In genomic region chr3:114452176-114452744, GRCh38 we compare ENCODE assay signal across 11 cellular contexts.
DNase-seq lines count a peak whose midpoint lies in the region; ATAC-seq and TF ChIP-seq lines count a peak whose summit lies in the region.
"Had no signal": no experiment of that assay in that cellular context is flagged by ENCODE, and none has a peak within 500 bp of the region (broad histone marks: within the 10 kb centered on the region; RNA-seq: fewer than 3 reads in every experiment).

No MANE protein-coding gene starts in this region.

- intact Hi-C loops in left ventricle myocardium inferior (cut with micrococcal nuclease) (loop anchor here (5.0 to 10.0 kb wide), 2 partner anchors 35 to 173 kb away; no protein-coding TSS in a partner anchor), cardiac septum (cut with DNase I) (loop anchor here (2.0 to 5.0 kb wide), 4 partner anchors 40 to 175 kb away; no protein-coding TSS in a partner anchor), body of pancreas (cut with DNase I) (no loop called here), vagina (cut with DNase I) (no loop called here)

- H3K4me1 ChIP-seq in left ventricle myocardium inferior, result peaks cover 88% of the 10 kb centered on the region
- peaks cover 31% of the 10 kb centered on the region for H3K4me1 ChIP-seq in body of pancreas
- H3K4me1 ChIP-seq in vagina, result peaks cover 17% of the 10 kb centered on the region

- peak overlapping the region; percentile 88 for H3K27ac ChIP-seq in left ventricle myocardium inferior (replicated peaks)
- H3K27ac ChIP-seq in body of pancreas, result peak overlapping the region in 3 of 4 donors; percentile 66 to 83 (median 80)
- peak overlapping the region; percentile 79 for H3K27ac ChIP-seq in vagina
- H3K27ac ChIP-seq: KMS-11 had no signal

- H3K9me3 ChIP-seq in left ventricle myocardium inferior (replicated peaks), result no peaks in the 10 kb centered on the region
- H3K9me3 ChIP-seq in body of pancreas, result no peaks in the 10 kb centered on the region
- no peaks in the 10 kb centered on the region for H3K9me3 ChIP-seq in vagina

- no peaks in the 10 kb centered on the region for H3K27me3 Mint-ChIP-seq in naive B cell
- H3K27me3 Mint-ChIP-seq: activated naive CD8-positive, alpha-beta T cell treated with anti-CD3 and anti-CD28 coated beads, Interleukin-2, amount 50 U/mL, for 24 hours had no signal

- H3K9me3 Mint-ChIP-seq in naive B cell, result no peaks in the 10 kb centered on the region
- H3K9me3 Mint-ChIP-seq: activated CD4-positive, alpha-beta T cell treated with anti-CD3 and anti-CD28 coated beads, Interleukin-2, amount 10 ng/mL, durations not matched to agents 7 days and 5 days; activated naive CD8-positive, alpha-beta T cell treated with anti-CD3 and anti-CD28 coated beads, Interleukin-2, amount 50 U/mL, for 24 hours had no signal

- no peak for TF ChIP-seq CTCF in left ventricle myocardium inferior (IDR thresholded peaks at IDR 0.05; ENCODE audit: borderline replicate concordance)
- no peak for TF ChIP-seq CTCF in body of pancreas (IDR thresholded peaks at IDR 0.05)
- no peak for TF ChIP-seq CTCF in vagina (IDR thresholded peaks at IDR 0.05)

- peaks cover 0 to 5% of the 10 kb centered on the region in 2 donors for H3K36me3 Mint-ChIP-seq in naive B cell

- WGBS in body of pancreas, 2 donors, result 13 to 17% methylated on average over 1 of the region's 1 CpG

- H3K27me3 ChIP-seq in left ventricle myocardium inferior (ENCODE audit: low read depth) (no peaks in the 10 kb centered on the region), body of pancreas (no peaks in the 10 kb centered on the region), vagina (no peaks in the 10 kb centered on the region)

- ATAC-seq in body of pancreas, result no peak
- ATAC-seq in naive B cell (ENCODE audit: low read depth in 2 of 2), result no peak
- ATAC-seq in GM21423 (IDR thresholded peaks at IDR 0.05; ENCODE audit: unreplicated experiment), result no peak
- ATAC-seq: activated naive CD8-positive, alpha-beta T cell treated with anti-CD3 and anti-CD28 coated beads, Interleukin-2, amount 50 U/mL, for 24 hours had no signal

- peak overlapping the region in 1 of 6 donors; percentile 96 for H3K27ac Mint-ChIP-seq in naive B cell
- H3K27ac Mint-ChIP-seq: activated CD4-positive, alpha-beta T cell treated with anti-CD3 and anti-CD28 coated beads, Interleukin-2, amount 10 ng/mL, durations not matched to agents 7 days and 5 days; activated naive CD8-positive, alpha-beta T cell treated with anti-CD3 and anti-CD28 coated beads, Interleukin-2, amount 50 U/mL, for 24 hours had no signal

- peaks cover 14 to 21% (median 18%) of the 10 kb centered on the region in 3 donors for H3K4me1 Mint-ChIP-seq in naive B cell

- H3K4me3 ChIP-seq in left ventricle myocardium inferior (peak overlapping the region; percentile 55), body of pancreas (no peak overlapping the region), vagina (peak overlapping the region in 1 of 2 donors; percentile 17)

- H3K4me3 Mint-ChIP-seq in naive B cell, result peak overlapping the region in 5 of 8 donors; percentile 29 to 75 (median 51)
- H3K4me3 Mint-ChIP-seq: activated CD4-positive, alpha-beta T cell treated with anti-CD3 and anti-CD28 coated beads, Interleukin-2, amount 10 ng/mL, durations not matched to agents 7 days and 5 days; activated naive CD8-positive, alpha-beta T cell treated with anti-CD3 and anti-CD28 coated beads, Interleukin-2, amount 50 U/mL, for 24 hours had no signal

- H3K36me3 ChIP-seq in left ventricle myocardium inferior (no peaks in the 10 kb centered on the region), body of pancreas (replicated peaks in 1 of 2; ENCODE audit: insufficient read depth in 1 of 2, low read depth in 2 of 2) (no peaks in the 10 kb centered on the region), vagina (no peaks in the 10 kb centered on the region)

- no peak for TF ChIP-seq POLR2A in body of pancreas (IDR thresholded peaks at IDR 0.05)
- TF ChIP-seq POLR2A in vagina (IDR thresholded peaks at IDR 0.05), result no peak

- no peak for DNase-seq in left ventricle myocardium inferior
- no peak for DNase-seq in cardiac septum (ENCODE audit: low spot score)
- DNase-seq in body of pancreas, result no peak
- DNase-seq in naive B cell, result no peak
- DNase-seq in vagina (ENCODE audit: extremely low spot score in 2 of 2), result no peak
- no peak for DNase-seq in NCI-H1930 (lab: John Stamatoyannopoulos, UW)
- no peak for DNase-seq in stimulated activated naive CD4-positive, alpha-beta T cell (lab: John Stamatoyannopoulos, UW)
- DNase-seq: activated CD4-positive, alpha-beta T cell treated with anti-CD3 and anti-CD28 coated beads, Interleukin-2, amount 10 ng/mL, durations not matched to agents 7 days and 5 days; activated naive CD8-positive, alpha-beta T cell treated with anti-CD3 and anti-CD28 coated beads, Interleukin-2, amount 50 U/mL, for 24 hours had no signal

Comparison
In these comparisons a context has a peak if more than half of its experiments do, and no peak if none do; other contexts are left out.
1. intact Hi-C loops: an anchor here in left ventricle myocardium inferior (5.0 to 10.0 kb wide) and cardiac septum (2.0 to 5.0 kb wide); none called in body of pancreas and vagina.